ENCODE assay signal across 16 cellular contexts in the genomic region with DNA sequence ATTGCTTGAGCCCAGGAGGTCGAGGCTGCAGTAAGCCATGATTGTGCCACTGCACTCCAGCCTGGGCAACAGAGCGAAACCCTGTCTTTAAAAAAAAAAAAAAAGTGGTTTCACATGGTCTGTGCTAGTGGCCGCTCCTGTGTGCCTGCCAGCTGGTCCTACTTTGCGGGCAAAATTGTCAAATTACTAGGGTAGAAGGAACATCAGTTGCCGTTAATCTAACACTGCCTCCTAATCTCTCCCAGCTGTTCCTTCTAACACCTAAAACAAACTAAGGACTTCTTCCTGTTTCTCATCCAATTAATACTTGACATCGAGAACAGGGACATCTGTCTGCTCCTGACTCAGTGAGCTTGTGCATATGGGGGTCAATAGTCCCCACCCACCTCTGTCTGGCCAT. TPM values are rescaled to one million over a fixed set of nuclear protein-coding genes. Genes with fewer than 3 reads are reported as not detected.
DNase-seq lines count a peak whose midpoint lies in the region; ATAC-seq and TF ChIP-seq lines count a peak whose summit lies in the region.
"Had no signal": no experiment of that assay in that cellular context is flagged by ENCODE, and none has a peak within 500 bp of the region (broad histone marks: within the 10 kb centered on the region; RNA-seq: fewer than 3 reads in every experiment).

No MANE protein-coding gene starts in this region.

- H3K4me3 ChIP-seq in SJCRH30 (no peak overlapping the region), uterus (no peak overlapping the region)

- H3K4me1 ChIP-seq in SJCRH30, result peaks cover 45% of the 10 kb centered on the region
- peaks cover 0 to 7% of the 10 kb centered on the region in 2 donors for H3K4me1 ChIP-seq in uterus

- H3K27me3 ChIP-seq in SJCRH30, result no peaks in the 10 kb centered on the region
- H3K27me3 ChIP-seq in uterus, result no peaks in the 10 kb centered on the region

- no peaks in the 10 kb centered on the region for H3K9me3 Mint-ChIP-seq in natural killer cell treated with Interleukin-12 subunit alpha and Interleukin-12 subunit beta and Interleukin-15 and Interleukin-18, amount 100 ng/mL, for 72 hours
- H3K9me3 Mint-ChIP-seq: CD8-positive, alpha-beta T cell; HFFc6 had no signal

- peaks cover 3% of the 10 kb centered on the region; the same call in 1 of the 2 replicates for H3K36me3 ChIP-seq in SJCRH30
- H3K36me3 ChIP-seq in uterus, result no peaks in the 10 kb centered on the region

- no peak for TF ChIP-seq CTCF in uterus (IDR thresholded peaks at IDR 0.05)

- no peaks in the 10 kb centered on the region for H3K9me3 ChIP-seq in SJCRH30 (replicated peaks)
- no peaks in the 10 kb centered on the region for H3K9me3 ChIP-seq in uterus

- H3K27ac ChIP-seq in SJCRH30 (no peak overlapping the region), uterus (no peak overlapping the region)
- H3K27ac ChIP-seq: 22Rv1 had no signal

- intact Hi-C loops in posterior vena cava (cut with DNase I), result no loop called here
- intact Hi-C loops in uterus (cut with DNase I; ENCODE audit: low total_unique reads), result no loop called here

- TF ChIP-seq POLR2A in uterus (IDR thresholded peaks at IDR 0.05), result no peak

- H3K36me3 Mint-ChIP-seq in natural killer cell treated with Interleukin-12 subunit alpha and Interleukin-12 subunit beta and Interleukin-15 and Interleukin-18, amount 100 ng/mL, for 72 hours, result peaks cover 5% of the 10 kb centered on the region

- peaks cover 7 to 8% of the 10 kb centered on the region in 2 donors for H3K4me1 Mint-ChIP-seq in natural killer cell treated with Interleukin-12 subunit alpha and Interleukin-12 subunit beta and Interleukin-15 and Interleukin-18, amount 100 ng/mL, for 72 hours (ENCODE audit: low read depth in 2 of 2)

- H3K27ac Mint-ChIP-seq in natural killer cell treated with Interleukin-12 subunit alpha and Interleukin-12 subunit beta and Interleukin-15 and Interleukin-18, amount 100 ng/mL, for 72 hours, result no peak overlapping the region
- H3K27ac Mint-ChIP-seq: CD8-positive, alpha-beta T cell had no signal

- peak; percentile 17 for DNase-seq in NCI-H2171 treated with DMSO at 0.1 percent for 48 hours (lab: John Stamatoyannopoulos, UW)
- no peak for DNase-seq in NCI-H2171 (lab: John Stamatoyannopoulos, UW)
- peak; percentile 58 to 79 for DNase-seq in SJCRH30
- peak; percentile 16 for DNase-seq in posterior vena cava (ENCODE audit: low spot score)
- no peak for DNase-seq in natural killer cell treated with Interleukin-12 subunit alpha and Interleukin-12 subunit beta and Interleukin-15 and Interleukin-18, amount 100 ng/mL, for 72 hours (ENCODE audit: low spot score)
- no peak for DNase-seq in GOT3 (lab: John Stamatoyannopoulos, UW)
- DNase-seq in uterus, result no peak
- DNase-seq: CD8-positive, alpha-beta T cell; COR-L47; DMS53; GF-D8; HCEC 1CT; HFFc6 had no signal

- ATAC-seq in natural killer cell treated with Interleukin-12 subunit alpha and Interleukin-12 subunit beta and Interleukin-15 and Interleukin-18, amount 100 ng/mL, for 72 hours, result no peak
- ATAC-seq: CD8-positive, alpha-beta T cell; HepG2 had no signal

- H3K27me3 Mint-ChIP-seq in natural killer cell treated with Interleukin-12 subunit alpha and Interleukin-12 subunit beta and Interleukin-15 and Interleukin-18, amount 100 ng/mL, for 72 hours, result no peaks in the 10 kb centered on the region

- H3K4me3 Mint-ChIP-seq in natural killer cell treated with Interleukin-12 subunit alpha and Interleukin-12 subunit beta and Interleukin-15 and Interleukin-18, amount 100 ng/mL, for 72 hours, result no peak overlapping the region
- H3K4me3 Mint-ChIP-seq: CD14-positive monocyte; CD8-positive, alpha-beta T cell; HFFc6 had no signal

RNA-seq across cellular contexts. Expression of a gene that starts 23.9 kb away (rescaled TPM):
- 86.1 and 88.9 TPM in 2 replicates for total RNA-seq in SJCRH30 (2014; rRNA removed; shearing (Covaris generic))
- total RNA-seq in posterior vena cava, result 10 to 100 TPM; 18.5 to 18.7 TPM
- 10 to 100 TPM; 23.9 to 30.7 TPM for total RNA-seq in natural killer cell treated with Interleukin-12 subunit alpha and Interleukin-12 subunit beta and Interleukin-15 and Interleukin-18, amount 100 ng/mL, for 72 hours
- total RNA-seq in uterus, result 10 to 100 TPM in 3 of 4 donors, 1 to 10 TPM in 1; 6.9 to 23.8 (median 15.3) TPM

Comparison
In these comparisons a context has a peak if more than half of its experiments do, and no peak if none do; other contexts are left out.
1. DNase-seq: peak in NCI-H2171 treated with DMSO at 0.1 percent for 48 hours (single experiment), SJCRH30 (2 of 2) and posterior vena cava (single experiment); none in NCI-H2171 (single experiment), natural killer cell treated with Interleukin-12 subunit alpha and Interleukin-12 subunit beta and Interleukin-15 and Interleukin-18, amount 100 ng/mL, for 72 hours (single experiment), GOT3 (single experiment) and uterus (0 of 2).